1 cellular context compared by ENCODE assay signal in the genomic region with DNA sequence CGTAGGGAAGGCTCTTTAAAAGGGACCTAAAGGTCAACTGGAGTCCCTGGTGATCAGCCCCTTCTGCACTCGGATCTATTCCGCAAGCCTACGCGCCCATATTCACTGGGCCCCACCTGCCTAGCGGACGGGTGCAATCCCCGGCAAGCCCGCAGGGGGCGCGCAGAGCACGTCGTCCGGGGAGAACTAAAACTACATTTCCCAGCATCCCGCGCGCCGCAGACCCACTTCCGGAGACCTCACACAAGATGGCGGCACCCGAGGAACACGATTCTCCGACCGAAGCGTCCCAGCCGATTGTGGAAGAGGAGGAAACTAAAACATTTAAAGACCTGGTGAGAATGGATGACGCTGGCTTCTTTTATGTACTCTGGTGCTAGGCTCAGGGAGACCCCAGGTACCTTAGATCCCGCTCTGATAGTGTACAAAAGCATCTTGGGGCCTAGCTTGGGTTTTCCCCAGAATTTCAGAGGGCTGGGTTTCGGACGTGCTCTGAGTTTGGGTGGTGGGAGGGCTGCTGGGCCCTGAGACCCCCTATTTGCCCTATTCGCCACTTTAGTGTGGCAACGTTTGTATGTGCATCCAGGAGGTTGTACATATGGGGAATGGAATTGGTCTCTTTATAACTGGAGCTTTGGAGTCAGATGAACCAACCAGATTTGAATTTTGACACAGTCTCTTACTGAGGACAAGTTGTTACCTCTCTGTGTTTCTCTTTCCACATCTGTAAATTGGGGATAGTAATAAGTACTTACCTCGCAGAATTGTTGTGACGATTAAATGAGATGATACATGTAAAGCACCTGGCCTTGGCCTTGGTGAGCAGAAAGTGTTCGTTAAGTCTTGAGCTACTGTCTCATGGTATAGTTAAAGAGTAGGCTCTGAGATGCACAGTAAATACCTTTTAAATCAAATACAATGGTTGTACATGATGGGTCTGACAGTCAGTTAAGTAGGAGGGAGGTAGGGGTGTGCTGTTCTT.
TF ChIP-seq lines count a peak whose summit lies in the region.

TSS of gene DDX47 (plus strand) at position 227 of the 982 bp plus-strand sequence. CDS start at position 249, 22 bp downstream.

TF ChIP-seq in HepG2, 621 proteins besides CTCF, POLR2A, EP300 and RAD21 (continued from another document and continues in another):
- TF ChIP-seq ZNF773 (CRISPR knock-in tag; IDR thresholded peaks at IDR 0.05; ENCODE audit: borderline replicate concordance) (no peak), NFKBIZ (CRISPR knock-in tag; IDR thresholded peaks at IDR 0.05) (no peak), POGZ (CRISPR knock-in tag; IDR thresholded peaks at IDR 0.05) (peak; percentile 90), ZNF747 (CRISPR knock-in tag; IDR thresholded peaks at IDR 0.05; ENCODE audit: borderline replicate concordance) (0 out of 2 replicates have a peak, but pooled peaks have one; percentile 32), SRY (CRISPR knock-in tag; IDR thresholded peaks at IDR 0.05) (0 out of 2 replicates have a peak, but pooled peaks have one; percentile 80), CENPT (CRISPR knock-in tag; IDR thresholded peaks at IDR 0.05; ENCODE audit: low read depth) (no peak), MTF1 (CRISPR knock-in tag; IDR thresholded peaks at IDR 0.05) (peak; percentile 25; the same call in 1 of the 2 replicates), KMT2A (CRISPR knock-in tag; IDR thresholded peaks at IDR 0.05) (peak; percentile 94), YY1 (IDR thresholded peaks at IDR 0.05; ENCODE audit: insufficient read depth, insufficient replicate concordance, low read depth, low read length) (peak; percentile 98), ZNF749 (CRISPR knock-in tag; IDR thresholded peaks at IDR 0.05; ENCODE audit: borderline replicate concordance) (no peak), ISL2 (CRISPR knock-in tag; IDR thresholded peaks at IDR 0.05) (no peak; the same call in 1 of the 2 replicates), ZC3H13 (CRISPR knock-in tag; IDR thresholded peaks at IDR 0.05) (no peak), RBFOX2 (IDR thresholded peaks at IDR 0.05; ENCODE audit: low read depth, low read length) (peak; percentile 70), NFE2L2 (IDR thresholded peaks at IDR 0.05; ENCODE audit: low read length) (no peak), GATAD2A (CRISPR knock-in tag; IDR thresholded peaks at IDR 0.05) (peak; percentile 65), ZNF772 (CRISPR knock-in tag; IDR thresholded peaks at IDR 0.05) (peak; percentile 87), TGIF2 (CRISPR knock-in tag; IDR thresholded peaks at IDR 0.05) (no peak; the same call in 1 of the 2 replicates), HCFC1 (IDR thresholded peaks at IDR 0.05; ENCODE audit: low read depth, low read length) (peak; percentile 96), FOXK1 (CRISPR knock-in tag; IDR thresholded peaks at IDR 0.05; ENCODE audit: borderline replicate concordance, low read depth) (peak; percentile 33; the same call in 1 of the 2 replicates), SMC3 (IDR thresholded peaks at IDR 0.05; ENCODE audit: low read length) (no peak), MIER3 (CRISPR knock-in tag; IDR thresholded peaks at IDR 0.05; ENCODE audit: borderline replicate concordance) (peak; percentile 66; the same call in 1 of the 2 replicates), ZNF543 (CRISPR knock-in tag; IDR thresholded peaks at IDR 0.05) (0 out of 2 replicates have a peak, but pooled peaks have one; percentile 72), ZNF251 (CRISPR knock-in tag; IDR thresholded peaks at IDR 0.05) (no peak), GFI1 (CRISPR knock-in tag; IDR thresholded peaks at IDR 0.05; ENCODE audit: borderline replicate concordance) (no peak), ZNF615 (CRISPR knock-in tag; IDR thresholded peaks at IDR 0.05; ENCODE audit: borderline replicate concordance) (no peak), ZNF709 (CRISPR knock-in tag; IDR thresholded peaks at IDR 0.05) (peak; percentile 70; the same call in 1 of the 2 replicates), PAF1 (CRISPR knock-in tag; IDR thresholded peaks at IDR 0.05) (no peak), HNF1B (CRISPR knock-in tag; IDR thresholded peaks at IDR 0.05) (peak; percentile 78; the same call in 1 of the 2 replicates), ZMYM4 (CRISPR knock-in tag; IDR thresholded peaks at IDR 0.05) (peak; percentile 78), NKX3-1 (CRISPR knock-in tag; IDR thresholded peaks at IDR 0.05) (no peak; the same call in 1 of the 2 replicates), RXRA (CRISPR knock-in tag; IDR thresholded peaks at IDR 0.05) (no peak), ELF1 (CRISPR knock-in tag; IDR thresholded peaks at IDR 0.05) (peak; percentile 97), ZC3H4 (CRISPR knock-in tag; IDR thresholded peaks at IDR 0.05; ENCODE audit: borderline replicate concordance) (no peak), ZNF124 (CRISPR knock-in tag; IDR thresholded peaks at IDR 0.05) (peak; percentile 34; the same call in 1 of the 2 replicates), SNAI1 (CRISPR knock-in tag; IDR thresholded peaks at IDR 0.05; ENCODE audit: borderline replicate concordance) (no peak)
- TF ChIP-seq, protein P1, sequence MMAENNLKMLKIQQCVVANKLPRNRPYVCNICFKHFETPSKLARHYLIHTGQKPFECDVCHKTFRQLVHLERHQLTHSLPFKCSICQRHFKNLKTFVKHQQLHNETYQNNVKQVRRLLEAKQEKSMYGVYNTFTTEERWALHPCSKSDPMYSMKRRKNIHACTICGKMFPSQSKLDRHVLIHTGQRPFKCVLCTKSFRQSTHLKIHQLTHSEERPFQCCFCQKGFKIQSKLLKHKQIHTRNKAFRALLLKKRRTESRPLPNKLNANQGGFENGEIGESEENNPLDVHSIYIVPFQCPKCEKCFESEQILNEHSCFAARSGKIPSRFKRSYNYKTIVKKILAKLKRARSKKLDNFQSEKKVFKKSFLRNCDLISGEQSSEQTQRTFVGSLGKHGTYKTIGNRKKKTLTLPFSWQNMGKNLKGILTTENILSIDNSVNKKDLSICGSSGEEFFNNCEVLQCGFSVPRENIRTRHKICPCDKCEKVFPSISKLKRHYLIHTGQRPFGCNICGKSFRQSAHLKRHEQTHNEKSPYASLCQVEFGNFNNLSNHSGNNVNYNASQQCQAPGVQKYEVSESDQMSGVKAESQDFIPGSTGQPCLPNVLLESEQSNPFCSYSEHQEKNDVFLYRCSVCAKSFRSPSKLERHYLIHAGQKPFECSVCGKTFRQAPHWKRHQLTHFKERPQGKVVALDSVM (CRISPR knock-in tag; IDR thresholded peaks at IDR 0.05) = no peak
- TF ChIP-seq, protein P2, sequence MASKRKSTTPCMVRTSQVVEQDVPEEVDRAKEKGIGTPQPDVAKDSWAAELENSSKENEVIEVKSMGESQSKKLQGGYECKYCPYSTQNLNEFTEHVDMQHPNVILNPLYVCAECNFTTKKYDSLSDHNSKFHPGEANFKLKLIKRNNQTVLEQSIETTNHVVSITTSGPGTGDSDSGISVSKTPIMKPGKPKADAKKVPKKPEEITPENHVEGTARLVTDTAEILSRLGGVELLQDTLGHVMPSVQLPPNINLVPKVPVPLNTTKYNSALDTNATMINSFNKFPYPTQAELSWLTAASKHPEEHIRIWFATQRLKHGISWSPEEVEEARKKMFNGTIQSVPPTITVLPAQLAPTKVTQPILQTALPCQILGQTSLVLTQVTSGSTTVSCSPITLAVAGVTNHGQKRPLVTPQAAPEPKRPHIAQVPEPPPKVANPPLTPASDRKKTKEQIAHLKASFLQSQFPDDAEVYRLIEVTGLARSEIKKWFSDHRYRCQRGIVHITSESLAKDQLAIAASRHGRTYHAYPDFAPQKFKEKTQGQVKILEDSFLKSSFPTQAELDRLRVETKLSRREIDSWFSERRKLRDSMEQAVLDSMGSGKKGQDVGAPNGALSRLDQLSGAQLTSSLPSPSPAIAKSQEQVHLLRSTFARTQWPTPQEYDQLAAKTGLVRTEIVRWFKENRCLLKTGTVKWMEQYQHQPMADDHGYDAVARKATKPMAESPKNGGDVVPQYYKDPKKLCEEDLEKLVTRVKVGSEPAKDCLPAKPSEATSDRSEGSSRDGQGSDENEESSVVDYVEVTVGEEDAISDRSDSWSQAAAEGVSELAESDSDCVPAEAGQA (IDR thresholded peaks at IDR 0.05; ENCODE audit: low read depth) = peak; percentile 90
- TF ChIP-seq, protein P2 (CRISPR knock-in tag; IDR thresholded peaks at IDR 0.05; ENCODE audit: borderline replicate concordance) = no peak
- TF ChIP-seq, protein P3, sequence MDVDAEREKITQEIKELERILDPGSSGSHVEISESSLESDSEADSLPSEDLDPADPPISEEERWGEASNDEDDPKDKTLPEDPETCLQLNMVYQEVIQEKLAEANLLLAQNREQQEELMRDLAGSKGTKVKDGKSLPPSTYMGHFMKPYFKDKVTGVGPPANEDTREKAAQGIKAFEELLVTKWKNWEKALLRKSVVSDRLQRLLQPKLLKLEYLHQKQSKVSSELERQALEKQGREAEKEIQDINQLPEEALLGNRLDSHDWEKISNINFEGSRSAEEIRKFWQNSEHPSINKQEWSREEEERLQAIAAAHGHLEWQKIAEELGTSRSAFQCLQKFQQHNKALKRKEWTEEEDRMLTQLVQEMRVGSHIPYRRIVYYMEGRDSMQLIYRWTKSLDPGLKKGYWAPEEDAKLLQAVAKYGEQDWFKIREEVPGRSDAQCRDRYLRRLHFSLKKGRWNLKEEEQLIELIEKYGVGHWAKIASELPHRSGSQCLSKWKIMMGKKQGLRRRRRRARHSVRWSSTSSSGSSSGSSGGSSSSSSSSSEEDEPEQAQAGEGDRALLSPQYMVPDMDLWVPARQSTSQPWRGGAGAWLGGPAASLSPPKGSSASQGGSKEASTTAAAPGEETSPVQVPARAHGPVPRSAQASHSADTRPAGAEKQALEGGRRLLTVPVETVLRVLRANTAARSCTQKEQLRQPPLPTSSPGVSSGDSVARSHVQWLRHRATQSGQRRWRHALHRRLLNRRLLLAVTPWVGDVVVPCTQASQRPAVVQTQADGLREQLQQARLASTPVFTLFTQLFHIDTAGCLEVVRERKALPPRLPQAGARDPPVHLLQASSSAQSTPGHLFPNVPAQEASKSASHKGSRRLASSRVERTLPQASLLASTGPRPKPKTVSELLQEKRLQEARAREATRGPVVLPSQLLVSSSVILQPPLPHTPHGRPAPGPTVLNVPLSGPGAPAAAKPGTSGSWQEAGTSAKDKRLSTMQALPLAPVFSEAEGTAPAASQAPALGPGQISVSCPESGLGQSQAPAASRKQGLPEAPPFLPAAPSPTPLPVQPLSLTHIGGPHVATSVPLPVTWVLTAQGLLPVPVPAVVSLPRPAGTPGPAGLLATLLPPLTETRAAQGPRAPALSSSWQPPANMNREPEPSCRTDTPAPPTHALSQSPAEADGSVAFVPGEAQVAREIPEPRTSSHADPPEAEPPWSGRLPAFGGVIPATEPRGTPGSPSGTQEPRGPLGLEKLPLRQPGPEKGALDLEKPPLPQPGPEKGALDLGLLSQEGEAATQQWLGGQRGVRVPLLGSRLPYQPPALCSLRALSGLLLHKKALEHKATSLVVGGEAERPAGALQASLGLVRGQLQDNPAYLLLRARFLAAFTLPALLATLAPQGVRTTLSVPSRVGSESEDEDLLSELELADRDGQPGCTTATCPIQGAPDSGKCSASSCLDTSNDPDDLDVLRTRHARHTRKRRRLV (CRISPR knock-in tag; IDR thresholded peaks at IDR 0.05) = no peak
- TF ChIP-seq, protein P4, sequence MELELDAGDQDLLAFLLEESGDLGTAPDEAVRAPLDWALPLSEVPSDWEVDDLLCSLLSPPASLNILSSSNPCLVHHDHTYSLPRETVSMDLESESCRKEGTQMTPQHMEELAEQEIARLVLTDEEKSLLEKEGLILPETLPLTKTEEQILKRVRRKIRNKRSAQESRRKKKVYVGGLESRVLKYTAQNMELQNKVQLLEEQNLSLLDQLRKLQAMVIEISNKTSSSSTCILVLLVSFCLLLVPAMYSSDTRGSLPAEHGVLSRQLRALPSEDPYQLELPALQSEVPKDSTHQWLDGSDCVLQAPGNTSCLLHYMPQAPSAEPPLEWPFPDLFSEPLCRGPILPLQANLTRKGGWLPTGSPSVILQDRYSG (CRISPR knock-in tag; IDR thresholded peaks at IDR 0.05) = no peak
- TF ChIP-seq, protein P5, sequence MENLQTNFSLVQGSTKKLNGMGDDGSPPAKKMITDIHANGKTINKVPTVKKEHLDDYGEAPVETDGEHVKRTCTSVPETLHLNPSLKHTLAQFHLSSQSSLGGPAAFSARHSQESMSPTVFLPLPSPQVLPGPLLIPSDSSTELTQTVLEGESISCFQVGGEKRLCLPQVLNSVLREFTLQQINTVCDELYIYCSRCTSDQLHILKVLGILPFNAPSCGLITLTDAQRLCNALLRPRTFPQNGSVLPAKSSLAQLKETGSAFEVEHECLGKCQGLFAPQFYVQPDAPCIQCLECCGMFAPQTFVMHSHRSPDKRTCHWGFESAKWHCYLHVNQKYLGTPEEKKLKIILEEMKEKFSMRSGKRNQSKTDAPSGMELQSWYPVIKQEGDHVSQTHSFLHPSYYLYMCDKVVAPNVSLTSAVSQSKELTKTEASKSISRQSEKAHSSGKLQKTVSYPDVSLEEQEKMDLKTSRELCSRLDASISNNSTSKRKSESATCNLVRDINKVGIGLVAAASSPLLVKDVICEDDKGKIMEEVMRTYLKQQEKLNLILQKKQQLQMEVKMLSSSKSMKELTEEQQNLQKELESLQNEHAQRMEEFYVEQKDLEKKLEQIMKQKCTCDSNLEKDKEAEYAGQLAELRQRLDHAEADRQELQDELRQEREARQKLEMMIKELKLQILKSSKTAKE (CRISPR knock-in tag; IDR thresholded peaks at IDR 0.05; ENCODE audit: borderline replicate concordance) = no peak
